Comparison of ENCODE assay signal across 12 cellular contexts in the genomic region with DNA sequence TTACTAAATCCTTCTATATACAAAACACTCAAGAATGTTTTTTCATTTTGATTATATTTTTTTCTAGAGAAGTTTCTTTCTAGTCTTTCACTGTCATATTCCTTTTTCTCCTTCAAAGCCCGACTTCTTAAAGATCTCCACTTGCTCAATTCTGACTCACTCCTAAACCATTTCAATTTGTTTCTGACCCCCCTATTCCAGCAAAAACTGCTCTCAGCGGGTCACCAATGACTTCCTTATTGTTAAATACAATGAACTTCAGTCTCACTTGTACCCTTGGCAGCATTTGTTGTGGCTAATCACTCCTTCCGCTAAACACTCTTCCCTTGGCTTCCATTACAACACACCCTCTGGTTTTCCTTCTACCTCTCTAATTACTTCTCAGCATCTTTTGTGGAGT.
DNase-seq lines count a peak whose midpoint lies in the region; ATAC-seq, FAIRE-seq and TF ChIP-seq lines count a peak whose summit lies in the region.
"Had no signal": no experiment of that assay in that cellular context is flagged by ENCODE, and none has a peak within 500 bp of the region (broad histone marks: within the 10 kb centered on the region; RNA-seq: fewer than 3 reads in every experiment).

No MANE protein-coding gene starts in this region.

- H3K4me1 ChIP-seq in foreskin keratinocyte (peaks cover 32% of the 10 kb centered on the region), small intestine (ENCODE audit: control insufficient read depth in 2 of 2, insufficient read depth in 1 of 2, low read depth in 1 of 2, low read length in 1 of 2) (peaks cover 3 to 4% of the 10 kb centered on the region in 2 donors)

- FAIRE-seq in small intestine (lab: Jason Lieb, UNC) = no peak
- FAIRE-seq: G401.6, HTR-8/SVneo had no signal

- ATAC-seq in foreskin keratinocyte (peak; percentile 8), HG03196 (IDR thresholded peaks at IDR 0.05; ENCODE audit: unreplicated experiment) (no peak), HG02610 (IDR thresholded peaks at IDR 0.05; ENCODE audit: unreplicated experiment) (no peak)
- ATAC-seq: activated naive CD4-positive, alpha-beta T cell treated with anti-CD3 and anti-CD28 coated beads, Interleukin-2, amount 50 U/mL, for 72 hours; esophagus mucosa had no signal

- H3K36me3 ChIP-seq in small intestine (ENCODE audit: control insufficient read depth in 2 of 2, insufficient read depth in 2 of 2, low read length in 2 of 2) = peaks cover 0 to 2% of the 10 kb centered on the region in 2 donors

- WGBS in small intestine, 3 donors = 16 to 36% (median 23%) methylated on average over 3 of the region's 3 CpGs

- H3K27ac ChIP-seq in foreskin keratinocyte (no peak overlapping the region), small intestine (ENCODE audit: low read depth in 1 of 2, low read length in 1 of 2) (no peak overlapping the region)

- H3K9me3 ChIP-seq in small intestine (ENCODE audit: control insufficient read depth, low read depth) = no peaks in the 10 kb centered on the region

- no peak for TF ChIP-seq CTCF in foreskin keratinocyte (conservative IDR thresholded peaks at IDR 0.05)

- H3K27me3 ChIP-seq in foreskin keratinocyte (no peaks in the 10 kb centered on the region), small intestine (ENCODE audit: control insufficient read depth in 2 of 2, insufficient read depth in 2 of 2, low read length in 2 of 2) (no peaks in the 10 kb centered on the region)

- no peak overlapping the region for H3K4me3 ChIP-seq in small intestine (ENCODE audit: low read depth in 1 of 2, low read length in 2 of 2)

- DNase-seq in HS-5 (ENCODE audit: low read depth) = peak; percentile 55
- peak; percentile 53 for DNase-seq in RPMI7951 (ENCODE audit: low read depth)
- peak in 1 of 2 donors; percentile 65 for DNase-seq in foreskin keratinocyte
- peak; percentile 66 for DNase-seq in small intestine
- DNase-seq in T-helper 2 cell = no peak
- DNase-seq: NCI-H524 treated with DMSO at 0.1 percent for 48 hours had no signal

Comparison
In these comparisons a context has a peak if more than half of its experiments do, and no peak if none do; other contexts are left out.
1. DNase-seq: peak in HS-5 (single experiment), RPMI7951 (single experiment) and small intestine (single experiment); none in T-helper 2 cell (0 of 5).